Comparison of ENCODE assay signal across 1 cellular context in genomic region chr10:7817576-7817975, GRCh38.
TF ChIP-seq lines count a peak whose summit lies in the region.

No MANE protein-coding gene starts in this region.

TF ChIP-seq in IMR-90, 13 proteins besides CTCF, POLR2A, EP300 and RAD21 (continued from another document):
- no peak for TF ChIP-seq USF2 (IDR thresholded peaks at IDR 0.05; ENCODE audit: low read depth, low read length)
- no peak for TF ChIP-seq CEBPB (IDR thresholded peaks at IDR 0.05; ENCODE audit: low read depth, low read length)
- TF ChIP-seq NFE2L2 (IDR thresholded peaks at IDR 0.05; ENCODE audit: low read depth, low read length) = no peak
- TF ChIP-seq MXI1 (IDR thresholded peaks at IDR 0.05; ENCODE audit: borderline replicate concordance, low read depth, low read length) = no peak
